In the genomic region with DNA sequence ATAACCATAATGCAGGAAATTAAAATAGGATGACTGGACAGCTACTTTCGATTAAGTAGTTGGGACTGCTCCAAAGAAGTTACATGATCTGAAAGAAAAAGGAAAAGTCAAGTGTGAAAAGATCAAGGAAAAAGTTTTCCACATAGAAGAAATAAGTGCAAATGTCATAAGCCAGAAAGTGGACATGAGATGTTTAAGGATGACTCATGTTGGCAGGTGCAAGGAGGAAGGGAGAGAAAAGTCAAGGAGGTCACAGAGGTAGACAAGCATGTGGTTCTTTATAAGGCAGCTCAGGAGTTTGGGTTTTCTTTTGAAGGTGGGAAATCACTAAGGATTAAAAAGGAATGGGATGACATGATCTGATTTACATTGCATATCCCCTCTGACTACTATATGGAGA, we compare ENCODE assay signal across 30 cellular contexts.
"Had no signal": no experiment of that assay in that cellular context is flagged by ENCODE, and none has a peak within 500 bp of the region (broad histone marks: within the 10 kb centered on the region; RNA-seq: fewer than 3 reads in every experiment).

No MANE protein-coding gene starts in this region.

- FAIRE-seq: small intestine had no signal

- ATAC-seq: activated CD4-positive, CD25-positive, alpha-beta regulatory T cell treated with anti-CD3 and anti-CD28 coated beads, Interleukin-2, amount 50 U/mL, for 24 hours; esophagus mucosa; foreskin keratinocyte; left ventricle myocardium superior; sciatic nerve; stimulated activated effector memory CD8-positive, alpha-beta T cell treated with anti-CD3 and anti-CD28 coated beads, Interleukin-12 subunit alpha, Interleukin-12 subunit beta, amount 100 ng/mL, for 72 hours had no signal

- H3K4me3 ChIP-seq: ascending aorta, heart right ventricle, thoracic aorta, uterus had no signal

- H3K27ac ChIP-seq: ascending aorta, brain microvascular endothelial cell, foreskin keratinocyte, heart right ventricle, thoracic aorta, uterus, WERI-Rb-1 had no signal

- H3K27me3 Mint-ChIP-seq: activated CD4-positive, alpha-beta memory T cell treated with anti-CD3 and anti-CD28 coated beads for 36 hours; activated naive CD4-positive, alpha-beta T cell treated with anti-CD3 and anti-CD28 coated beads, Interleukin-2, amount 10 ng/mL, durations not matched to agents 7 days and 5 days; activated naive CD8-positive, alpha-beta T cell treated with anti-CD3 and anti-CD28 coated beads, Interleukin-2, amount 10 ng/mL, durations not matched to agents 7 days and 5 days; progenitor cell of endocrine pancreas; stimulated activated naive CD8-positive, alpha-beta T cell treated with anti-CD3 and anti-CD28 coated beads, Interleukin-15, Interleukin-2, amounts not matched to agents 100 ng/mL and 50 ng/mL, for 24 hours; type B pancreatic cell had no signal

- H3K27me3 ChIP-seq: ascending aorta, brain microvascular endothelial cell, heart right ventricle, uterus had no signal

- H3K4me3 Mint-ChIP-seq: activated CD4-positive, alpha-beta memory T cell treated with anti-CD3 and anti-CD28 coated beads for 36 hours; activated naive CD4-positive, alpha-beta T cell treated with anti-CD3 and anti-CD28 coated beads, Interleukin-2, amount 10 ng/mL, durations not matched to agents 7 days and 5 days; activated naive CD8-positive, alpha-beta T cell treated with anti-CD3 and anti-CD28 coated beads, Interleukin-2, amount 10 ng/mL, durations not matched to agents 7 days and 5 days; activated T-helper 1 cell treated with anti-CD3 and anti-CD28 coated beads, Interleukin-12 subunit alpha, Interleukin-12 subunit beta, Interleukin-2, Interleukin-4 antibody, amounts not matched to agents 30 ng/mL and 10 ng/mL and 1 ng/mL, durations not matched to agents 14 hours and 24 hours and 36 hours; nephron; stimulated activated effector memory CD8-positive, alpha-beta T cell treated with anti-CD3 and anti-CD28 coated beads, Interleukin-12 subunit alpha, Interleukin-12 subunit beta, amount 100 ng/mL, for 72 hours; stimulated activated naive CD8-positive, alpha-beta T cell treated with anti-CD3 and anti-CD28 coated beads, Interleukin-15, Interleukin-2, amounts not matched to agents 100 ng/mL and 50 ng/mL, for 24 hours; T-helper 1 cell treated with Interleukin-12 subunit alpha and Interleukin-12 subunit beta and Interleukin-4 antibody, amounts not matched to agents 30 μg/mL and 1 μg/mL, for 36 hours; type B pancreatic cell had no signal

- H3K36me3 ChIP-seq: ascending aorta, brain microvascular endothelial cell, heart right ventricle, thoracic aorta, uterus, WERI-Rb-1 had no signal

- H3K36me3 Mint-ChIP-seq: activated CD4-positive, alpha-beta memory T cell treated with anti-CD3 and anti-CD28 coated beads for 36 hours; activated naive CD4-positive, alpha-beta T cell treated with anti-CD3 and anti-CD28 coated beads, Interleukin-2, amount 10 ng/mL, durations not matched to agents 7 days and 5 days; activated naive CD8-positive, alpha-beta T cell treated with anti-CD3 and anti-CD28 coated beads, Interleukin-2, amount 10 ng/mL, durations not matched to agents 7 days and 5 days; stimulated activated effector memory CD8-positive, alpha-beta T cell treated with anti-CD3 and anti-CD28 coated beads, Interleukin-12 subunit alpha, Interleukin-12 subunit beta, amount 100 ng/mL, for 72 hours; type B pancreatic cell had no signal

- H3K4me1 Mint-ChIP-seq: activated naive CD4-positive, alpha-beta T cell treated with anti-CD3 and anti-CD28 coated beads, Interleukin-2, amount 10 ng/mL, durations not matched to agents 7 days and 5 days; activated naive CD8-positive, alpha-beta T cell treated with anti-CD3 and anti-CD28 coated beads, Interleukin-2, amount 10 ng/mL, durations not matched to agents 7 days and 5 days; nephron; stimulated activated effector memory CD8-positive, alpha-beta T cell treated with anti-CD3 and anti-CD28 coated beads, Interleukin-12 subunit alpha, Interleukin-12 subunit beta, amount 100 ng/mL, for 72 hours had no signal

- H3K9me3 ChIP-seq: ascending aorta, heart right ventricle, thoracic aorta, uterus had no signal

- H3K27ac Mint-ChIP-seq: activated CD4-positive, alpha-beta memory T cell treated with anti-CD3 and anti-CD28 coated beads for 36 hours; activated naive CD4-positive, alpha-beta T cell treated with anti-CD3 and anti-CD28 coated beads, Interleukin-2, amount 10 ng/mL, durations not matched to agents 7 days and 5 days; activated naive CD8-positive, alpha-beta T cell treated with anti-CD3 and anti-CD28 coated beads, Interleukin-2, amount 10 ng/mL, durations not matched to agents 7 days and 5 days; activated T-helper 1 cell treated with anti-CD3 and anti-CD28 coated beads, Interleukin-12 subunit alpha, Interleukin-12 subunit beta, Interleukin-2, Interleukin-4 antibody, amounts not matched to agents 30 ng/mL and 10 ng/mL and 1 ng/mL, durations not matched to agents 14 hours and 24 hours and 36 hours; nephron; progenitor cell of endocrine pancreas; stimulated activated effector memory CD8-positive, alpha-beta T cell treated with anti-CD3 and anti-CD28 coated beads, Interleukin-12 subunit alpha, Interleukin-12 subunit beta, amount 100 ng/mL, for 72 hours; stimulated activated naive CD8-positive, alpha-beta T cell treated with anti-CD3 and anti-CD28 coated beads, Interleukin-15, Interleukin-2, amounts not matched to agents 100 ng/mL and 50 ng/mL, for 24 hours; T-helper 1 cell treated with Interleukin-12 subunit alpha and Interleukin-12 subunit beta and Interleukin-4 antibody, amounts not matched to agents 30 μg/mL and 1 μg/mL, for 36 hours; type B pancreatic cell had no signal

- DNase-seq: activated CD4-positive, alpha-beta memory T cell treated with anti-CD3 and anti-CD28 coated beads for 36 hours; activated CD4-positive, alpha-beta T cell treated with anti-CD3 and anti-CD28 coated beads for 48 hours; activated CD8-positive, alpha-beta memory T cell treated with anti-CD3 and anti-CD28 coated beads, Interleukin-2, amount 50 U/mL, for 4 hours; activated gamma-delta T cell; activated naive CD4-positive, alpha-beta T cell treated with anti-CD3 and anti-CD28 coated beads, Interleukin-2, amount 10 ng/mL, durations not matched to agents 7 days and 5 days; activated naive CD8-positive, alpha-beta T cell treated with anti-CD3 and anti-CD28 coated beads, Interleukin-2, amount 10 ng/mL, durations not matched to agents 7 days and 5 days; activated T-cell treated with anti-CD3 and anti-CD28 coated beads, Interleukin-2, amount 50 U/mL, for 1 hour; brain microvascular endothelial cell; central memory CD4-positive, alpha-beta T cell; foreskin keratinocyte; heart right ventricle; left ventricle myocardium superior; retina; small intestine; stimulated activated CD4-positive, alpha-beta T cell treated with anti-CD3 and anti-CD28 coated beads, Interleukin-4, amount 100 ng/mL, for 24 hours; T1000; uterus; WERI-Rb-1 had no signal

- H3K9me3 Mint-ChIP-seq: activated naive CD8-positive, alpha-beta T cell treated with anti-CD3 and anti-CD28 coated beads, Interleukin-2, amount 10 ng/mL, durations not matched to agents 7 days and 5 days; activated T-helper 1 cell treated with anti-CD3 and anti-CD28 coated beads, Interleukin-12 subunit alpha, Interleukin-12 subunit beta, Interleukin-2, Interleukin-4 antibody, amounts not matched to agents 30 ng/mL and 10 ng/mL and 1 ng/mL, durations not matched to agents 14 hours and 24 hours and 36 hours; nephron; stimulated activated effector memory CD8-positive, alpha-beta T cell treated with anti-CD3 and anti-CD28 coated beads, Interleukin-12 subunit alpha, Interleukin-12 subunit beta, amount 100 ng/mL, for 72 hours; stimulated activated naive CD8-positive, alpha-beta T cell treated with anti-CD3 and anti-CD28 coated beads, Interleukin-15, Interleukin-2, amounts not matched to agents 100 ng/mL and 50 ng/mL, for 24 hours; T-helper 1 cell treated with Interleukin-12 subunit alpha and Interleukin-12 subunit beta and Interleukin-4 antibody, amounts not matched to agents 30 μg/mL and 1 μg/mL, for 36 hours; type B pancreatic cell had no signal

- H3K4me1 ChIP-seq: ascending aorta, foreskin keratinocyte, uterus had no signal
